Comparison of ENCODE assay signal across 8 cellular contexts in genomic region chr2:237474931-237475703, GRCh38. TPM values are rescaled to one million over a fixed set of nuclear protein-coding genes. Genes with fewer than 3 reads are reported as not detected.
DNase-seq lines count a peak whose midpoint lies in the region; ATAC-seq, FAIRE-seq and TF ChIP-seq lines count a peak whose summit lies in the region.

No MANE protein-coding gene starts in this region.

- peak overlapping the region; percentile 89 to 97 (median 92) for H3K27ac ChIP-seq in stomach

- TF ChIP-seq CTCF in fibroblast of villous mesenchyme (IDR thresholded peaks at IDR 0.05; ENCODE audit: insufficient read depth, low read depth, low read length) (peak; percentile 80), neural crest cell (conservative IDR thresholded peaks at IDR 0.05) (peak; percentile 91), stomach (IDR thresholded peaks at IDR 0.05) (peak in 5 of 7 experiments; percentile 59 to 98 (median 80))

- H3K4me1 Mint-ChIP-seq in neural crest cell, result peaks cover 4% of the 10 kb centered on the region

- ATAC-seq in GM19397 (IDR thresholded peaks at IDR 0.05; ENCODE audit: unreplicated experiment) (peak; percentile 87), HG03571 (IDR thresholded peaks at IDR 0.05; ENCODE audit: unreplicated experiment) (peak; percentile 88)

- H3K27me3 Mint-ChIP-seq in neural crest cell (ENCODE audit: low read depth), result peaks cover 45% of the 10 kb centered on the region

- peak overlapping the region; percentile 65 for H3K4me3 ChIP-seq in fibroblast of villous mesenchyme (ENCODE audit: low read depth, low read length)
- H3K4me3 ChIP-seq in stomach, result peak overlapping the region; percentile 58 to 82 (median 68)

- no peaks in the 10 kb centered on the region for H3K27me3 ChIP-seq in stomach

- no peaks in the 10 kb centered on the region for H3K9me3 ChIP-seq in stomach

- no peaks in the 10 kb centered on the region for H3K36me3 Mint-ChIP-seq in neural crest cell (ENCODE audit: low read depth)

- DNase-seq in COR-L47 (lab: John Stamatoyannopoulos, UW), result peak; percentile 31
- peak; percentile 47 for DNase-seq in RCC 7860 (ENCODE audit: low spot score)
- DNase-seq in activated effector memory CD4-positive, alpha-beta T cell treated with Interleukin-2 at 50 U/mL for 16 hours, result peak; percentile 67
- peak; percentile 93 for DNase-seq in fibroblast of villous mesenchyme (ENCODE audit: low read depth)
- DNase-seq in neural crest cell (ENCODE audit: low read depth, low spot score), result peak; percentile 89
- DNase-seq in stomach, result peak; percentile 88

- intact Hi-C loops in stomach (cut with DNase I; ENCODE audit: low total_unique reads), result loop anchor here (5.0 kb wide), 1 partner anchor 97 kb away; no protein-coding TSS in a partner anchor

- TF ChIP-seq EP300 in stomach (IDR thresholded peaks at IDR 0.05), result no peak

- peaks cover 15 to 49% (median 39%) of the 10 kb centered on the region in 4 donors for H3K4me1 ChIP-seq in stomach

- H3K36me3 ChIP-seq in stomach, result no peaks in the 10 kb centered on the region

- no peaks in the 10 kb centered on the region for H3K9me3 Mint-ChIP-seq in neural crest cell

- H3K4me3 Mint-ChIP-seq in neural crest cell, result peak overlapping the region; percentile 90

- 1 to 4% (median 2%) methylated on average over 39 to 79 of the region's 79 CpGs for WGBS in stomach, 5 donors

- TF ChIP-seq POLR2A in stomach (IDR thresholded peaks at IDR 0.05), result no peak

- FAIRE-seq in RCC 7860 (lab: Jason Lieb, UNC), result no peak

- peak overlapping the region; percentile 5 for H3K27ac Mint-ChIP-seq in neural crest cell (ENCODE audit: unreplicated experiment)

RNA-seq across cellular contexts. Expression of gene MLPH, which starts 11.9 kb away (rescaled TPM):
- total RNA-seq in fibroblast of villous mesenchyme (29.3 and 40.6 TPM in 2 replicates), neural crest cell (not detected in 2 replicates), stomach (100 to 1,000 TPM; 182 to 657 (median 436) TPM)
- polyA plus RNA-seq in stomach, result 100 to 1,000 TPM in 1 of 3 donors, 10 to 100 TPM in 2; 61.3 to 308 (median 72.6) TPM

Comparison
In these comparisons a context has a peak if more than half of its experiments do, and no peak if none do; other contexts are left out.
1. Peak in every context shown above with its lines: DNase-seq, ATAC-seq, H3K4me3 ChIP-seq and H3K27ac ChIP-seq.
2. DNase-seq: peak in every context shown above with its lines; median percentile 93 in fibroblast of villous mesenchyme; 89 in neural crest cell; 88 in stomach; 67 in activated effector memory CD4-positive, alpha-beta T cell treated with Interleukin-2 at 50 U/mL for 16 hours; 47 in RCC 7860; 31 in COR-L47.
3. RNA of gene MLPH, which starts 11.9 kb away (total RNA-seq): 182 to 657 TPM in stomach and 29.3 to 40.6 TPM in fibroblast of villous mesenchyme; not detected in neural crest cell; every median in the first group is over 10 times any median in the second.